Comparison of ENCODE assay signal across 13 cellular contexts in the genomic region with DNA sequence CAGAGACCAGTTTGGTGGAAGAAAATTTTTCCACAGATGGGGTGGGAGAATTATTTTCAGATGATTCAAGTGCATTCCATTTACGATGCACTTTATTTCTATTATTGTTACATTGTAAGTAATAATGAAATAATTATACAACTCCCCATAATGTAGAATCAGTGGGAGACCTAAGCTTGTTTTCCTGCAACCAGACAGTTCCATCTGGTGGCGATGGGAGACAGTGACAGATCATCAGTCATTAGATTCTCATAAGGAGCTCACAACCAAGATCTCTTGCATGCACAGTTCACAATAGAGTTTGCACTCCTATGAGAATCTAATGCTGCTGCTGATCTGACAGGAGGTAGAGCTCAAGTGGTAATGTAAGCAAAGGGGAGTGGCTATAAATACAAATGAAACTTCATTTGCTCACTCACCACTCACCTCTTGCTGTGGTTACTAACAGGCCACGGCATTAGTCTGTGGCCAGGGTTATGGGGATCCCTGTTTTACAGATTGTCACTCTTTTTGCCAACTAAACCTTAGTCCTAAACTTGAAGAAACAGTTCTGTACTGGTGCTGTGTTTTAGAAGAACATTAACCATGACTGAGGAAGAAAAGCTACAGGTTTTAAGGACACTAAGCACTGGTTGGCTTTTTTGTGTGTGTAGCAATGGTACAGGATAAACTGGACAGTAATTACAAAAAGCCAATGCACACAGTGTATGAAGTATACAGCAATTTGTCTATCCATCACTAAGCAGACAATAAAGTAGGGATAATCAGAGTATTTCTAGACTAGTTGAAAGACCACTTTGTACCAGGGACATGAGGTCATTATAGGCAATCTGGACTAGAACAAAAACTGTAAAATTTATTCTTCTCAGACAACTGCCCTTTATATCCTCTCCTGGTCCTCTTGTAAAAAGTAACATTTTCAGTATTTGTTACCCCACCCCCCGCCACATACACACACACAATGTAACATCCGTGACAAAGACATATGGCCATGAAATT. TPM values are rescaled to one million over a fixed set of nuclear protein-coding genes. Genes with fewer than 3 reads are reported as not detected.
DNase-seq lines count a peak whose midpoint lies in the region; ATAC-seq and TF ChIP-seq lines count a peak whose summit lies in the region.
"Had no signal": no experiment of that assay in that cellular context is flagged by ENCODE, and none has a peak within 500 bp of the region (broad histone marks: within the 10 kb centered on the region; RNA-seq: fewer than 3 reads in every experiment).

No MANE protein-coding gene starts in this region.

- ATAC-seq in GM19023 (IDR thresholded peaks at IDR 0.05; ENCODE audit: unreplicated experiment) (peak; percentile 67), HG02571 (IDR thresholded peaks at IDR 0.05; ENCODE audit: unreplicated experiment) (peak; percentile 96), HG03558 (IDR thresholded peaks at IDR 0.05; ENCODE audit: extremely low read depth, unreplicated experiment) (peak; percentile 91), HG03439 (IDR thresholded peaks at IDR 0.05; ENCODE audit: unreplicated experiment) (no peak)

- H3K4me1 Mint-ChIP-seq in MCF 10A (ENCODE audit: insufficient read depth, unreplicated experiment): peaks cover 5% of the 10 kb centered on the region
- H3K4me1 Mint-ChIP-seq: activated B cell treated with CpG ODN at 0.5 μM for 24 hours, nephron had no signal

- peaks cover 3% of the 10 kb centered on the region for H3K36me3 Mint-ChIP-seq in MCF 10A (ENCODE audit: insufficient read depth, unreplicated experiment)

- no peak overlapping the region for H3K4me3 Mint-ChIP-seq in MCF 10A (ENCODE audit: unreplicated experiment)
- H3K4me3 Mint-ChIP-seq: activated B cell treated with CpG ODN at 0.5 μM for 24 hours, nephron had no signal

- H3K27ac Mint-ChIP-seq in MCF 10A (ENCODE audit: low read depth, unreplicated experiment): no peak overlapping the region
- H3K27ac Mint-ChIP-seq: activated B cell treated with CpG ODN at 0.5 μM for 24 hours; activated T-helper 2 cell treated with anti-CD3 and anti-CD28 coated beads, Interferon-gamma antibody, Interleukin-2, Interleukin-4, amounts not matched to agents 10 μg/mL and 5 μg/mL and 100 μg/mL, durations not matched to agents 14 hours and 24 hours and 36 hours; nephron had no signal

- no TSS peak for BruUV-seq in MCF 10A (replicated peaks; lab: Mats Ljungman, UMichigan)

- intact Hi-C loops in MCF 10A (cut with micrococcal nuclease): loop anchor here (10.0 kb wide), 1 partner anchor 272 kb away; no protein-coding TSS in a partner anchor

- H3K9me3 Mint-ChIP-seq in MCF 10A (ENCODE audit: unreplicated experiment): no peaks in the 10 kb centered on the region
- H3K9me3 Mint-ChIP-seq: activated B cell treated with CpG ODN at 0.5 μM for 24 hours; activated T-helper 2 cell treated with anti-CD3 and anti-CD28 coated beads, Interferon-gamma antibody, Interleukin-2, Interleukin-4, amounts not matched to agents 10 μg/mL and 5 μg/mL and 100 μg/mL, durations not matched to agents 14 hours and 24 hours and 36 hours; nephron had no signal

- DNase-seq in midbrain (lab: John Stamatoyannopoulos, UW) (peak; percentile 6), MCF 10A (ENCODE audit: unreplicated experiment) (no peak), NCI-H524 treated with DMSO at 0.1 percent for 48 hours (lab: John Stamatoyannopoulos, UW) (no peak), activated gamma-delta T cell treated with Interleukin-2 at 50 U/mL for 16 hours (no peak)
- DNase-seq: activated B cell treated with CpG ODN at 0.5 μM for 24 hours, dermis blood vessel endothelial cell had no signal

- POLR2A ChIA-PET in MCF 10A (lab: Yijun Ruan, JAX): interaction anchor here (0.6 kb wide), 1 partner anchor 248 kb away, joined by 3 read pairs; no protein-coding TSS in a partner anchor

- no peaks in the 10 kb centered on the region for H3K27me3 Mint-ChIP-seq in MCF 10A (ENCODE audit: insufficient read depth, unreplicated experiment)
- H3K27me3 Mint-ChIP-seq: activated B cell treated with CpG ODN at 0.5 μM for 24 hours had no signal

- TF ChIP-seq CTCF in MCF 10A (IDR thresholded peaks at IDR 0.05; ENCODE audit: unreplicated experiment): no peak

- CTCF ChIA-PET in MCF 10A (lab: Yijun Ruan, JAX): interaction anchor here (0.5 to 1.3 kb wide), 5 partner anchors 10 to 246 kb away, joined by 3 to 5 read pairs (median 3); no protein-coding TSS in a partner anchor

RNA-seq across cellular contexts. Expression of gene TMEM232, which starts 9.9 kb away (rescaled TPM):
- total RNA-seq in MCF 10A (2022): 2.8 and 3.1 TPM in 2 replicates
- total RNA-seq: Daoy had no signal

RNA-seq across cellular contexts. Expression of gene SLC25A46, which starts 22.3 kb away (rescaled TPM):
- total RNA-seq in MCF 10A (2022): 42.5 and 42.7 TPM in 2 replicates
